In genomic region chr1:228488818-228489674, GRCh38 we compare ENCODE assay signal across 8 cellular contexts. TPM values are rescaled to one million over a fixed set of nuclear protein-coding genes. Genes with fewer than 3 reads are reported as not detected.
DNase-seq lines count a peak whose midpoint lies in the region; ATAC-seq and TF ChIP-seq lines count a peak whose summit lies in the region.

No MANE protein-coding gene starts in this region.

- peaks cover 34% of the 10 kb centered on the region for H3K4me1 Mint-ChIP-seq in activated naive CD8-positive, alpha-beta T cell treated with anti-CD3 and anti-CD28 coated beads, Interleukin-2, amount 10 ng/mL, durations not matched to agents 7 days and 5 days
- peaks cover 22% of the 10 kb centered on the region for H3K4me1 Mint-ChIP-seq in memory B cell

- peak overlapping the region; percentile 98 for H3K27ac ChIP-seq in A673 (ENCODE audit: low read depth, low read length, poor library complexity, severe bottlenecking)
- H3K27ac ChIP-seq in caudate nucleus (ENCODE audit: low read depth, low read length): no peak overlapping the region

- intact Hi-C loops in A673 (cut with micrococcal nuclease; ENCODE audit: unreplicated experiment): no loop called here

- H3K27me3 ChIP-seq in A673 (replicated peaks; ENCODE audit: insufficient read depth, low read depth, low read length, poor library complexity) (no peaks in the 10 kb centered on the region), H7 (ENCODE audit: control insufficient read depth, insufficient read depth, low read length) (no peaks in the 10 kb centered on the region)

- CTCF ChIA-PET in A673 (lab: Charles Lee): no interaction called here

- POLR2A ChIA-PET in A673 (lab: Charles Lee; ENCODE audit: low non-redundant PET): interaction anchor here (0.5 kb wide), 1 partner anchor 31 kb away, joined by 4 read pairs; no protein-coding TSS in a partner anchor
- POLR2A ChIA-PET in activated naive CD8-positive, alpha-beta T cell treated with anti-CD3 and anti-CD28 coated beads, Interleukin-2, amount 10 ng/mL, durations not matched to agents 7 days and 5 days (lab: Charles Lee): interaction anchor here (5.1 to 6.0 kb wide), 2 partner anchors 25 to 31 kb away, joined by 97 to 111 read pairs; a partner anchor contains a TSS

- no peaks in the 10 kb centered on the region for H3K27me3 Mint-ChIP-seq in activated naive CD8-positive, alpha-beta T cell treated with anti-CD3 and anti-CD28 coated beads, Interleukin-2, amount 10 ng/mL, durations not matched to agents 7 days and 5 days
- no peaks in the 10 kb centered on the region for H3K27me3 Mint-ChIP-seq in memory B cell

- no TSS peak for BruUV-seq in A673 (replicated peaks; lab: Mats Ljungman, UMichigan)

- peak overlapping the region; percentile 94 for H3K4me3 ChIP-seq in A673 (ENCODE audit: low read depth, low read length, poor library complexity, severe bottlenecking)
- H3K4me3 ChIP-seq in H7 (ENCODE audit: insufficient read depth, low read depth, low read length): peak overlapping the region; percentile 88

- H3K4me3 Mint-ChIP-seq in activated naive CD8-positive, alpha-beta T cell treated with anti-CD3 and anti-CD28 coated beads, Interleukin-2, amount 10 ng/mL, durations not matched to agents 7 days and 5 days: peak overlapping the region; percentile 98
- H3K4me3 Mint-ChIP-seq in memory B cell: peak overlapping the region; percentile 99

- peak overlapping the region; percentile 98 for H3K27ac Mint-ChIP-seq in activated naive CD8-positive, alpha-beta T cell treated with anti-CD3 and anti-CD28 coated beads, Interleukin-2, amount 10 ng/mL, durations not matched to agents 7 days and 5 days
- peak overlapping the region; percentile 99 for H3K27ac Mint-ChIP-seq in memory B cell

- peaks cover 40% of the 10 kb centered on the region for H3K4me1 ChIP-seq in A673 (ENCODE audit: insufficient read depth, low read length, poor library complexity, severe bottlenecking)

- no peak for ATAC-seq in activated naive CD8-positive, alpha-beta T cell treated with anti-CD3 and anti-CD28 coated beads, Interleukin-2, amount 10 ng/mL, durations not matched to agents 7 days and 5 days (ENCODE audit: low read depth)
- no peak for ATAC-seq in memory B cell (ENCODE audit: low read depth)

- no peaks in the 10 kb centered on the region for H3K9me3 ChIP-seq in A673 (ENCODE audit: low read depth, low read length, poor library complexity, severe bottlenecking)

- peaks cover 33% of the 10 kb centered on the region for H3K36me3 Mint-ChIP-seq in activated naive CD8-positive, alpha-beta T cell treated with anti-CD3 and anti-CD28 coated beads, Interleukin-2, amount 10 ng/mL, durations not matched to agents 7 days and 5 days
- peaks cover 24% of the 10 kb centered on the region for H3K36me3 Mint-ChIP-seq in memory B cell

- TF ChIP-seq CTCF in A673 (conservative IDR thresholded peaks at IDR 0.05; ENCODE audit: low read depth, low read length): no peak

- H3K36me3 ChIP-seq in A673 (ENCODE audit: insufficient read depth, low read length, poor library complexity, severe bottlenecking): peaks cover 47% of the 10 kb centered on the region
- peaks cover 29% of the 10 kb centered on the region for H3K36me3 ChIP-seq in H7 (replicated peaks; ENCODE audit: control insufficient read depth, insufficient read depth, low read length)

- no peaks in the 10 kb centered on the region for H3K9me3 Mint-ChIP-seq in activated naive CD8-positive, alpha-beta T cell treated with anti-CD3 and anti-CD28 coated beads, Interleukin-2, amount 10 ng/mL, durations not matched to agents 7 days and 5 days
- H3K9me3 Mint-ChIP-seq in memory B cell: no peaks in the 10 kb centered on the region

- no peak for DNase-seq in A673 (ENCODE audit: low spot score)
- no peak for DNase-seq in H7
- DNase-seq in activated naive CD8-positive, alpha-beta T cell treated with anti-CD3 and anti-CD28 coated beads, Interleukin-2, amount 10 ng/mL, durations not matched to agents 7 days and 5 days: no peak
- no peak for DNase-seq in memory B cell (ENCODE audit: low spot score in 2 of 2)
- DNase-seq in caudate nucleus (lab: John Stamatoyannopoulos, UW): no peak
- no peak for DNase-seq in Kasumi-1 (lab: John Stamatoyannopoulos, UW)
- no peak for DNase-seq in stimulated activated CD4-positive, alpha-beta T cell treated with anti-CD3 and anti-CD28 coated beads, Interleukin-4, amount 100 ng/mL, for 1 hour
- no peak for DNase-seq in dedifferentiated amniotic fluid mesenchymal stem cell (ENCODE audit: extremely low spot score)

RNA-seq across cellular contexts. Expression of gene RNF187, which starts 1.9 kb away (rescaled TPM):
- total RNA-seq in A673 (2021): 146 and 170 TPM in 2 replicates
- total RNA-seq in H7 (2014; rRNA removed; shearing (Covaris generic)): 175 and 183 TPM in 2 replicates
- total RNA-seq in activated naive CD8-positive, alpha-beta T cell treated with anti-CD3 and anti-CD28 coated beads, Interleukin-2, amount 10 ng/mL, durations not matched to agents 7 days and 5 days: 100 to 1,000 TPM; 128 to 143 TPM
